1 cellular context compared by ENCODE assay signal in the genomic region with DNA sequence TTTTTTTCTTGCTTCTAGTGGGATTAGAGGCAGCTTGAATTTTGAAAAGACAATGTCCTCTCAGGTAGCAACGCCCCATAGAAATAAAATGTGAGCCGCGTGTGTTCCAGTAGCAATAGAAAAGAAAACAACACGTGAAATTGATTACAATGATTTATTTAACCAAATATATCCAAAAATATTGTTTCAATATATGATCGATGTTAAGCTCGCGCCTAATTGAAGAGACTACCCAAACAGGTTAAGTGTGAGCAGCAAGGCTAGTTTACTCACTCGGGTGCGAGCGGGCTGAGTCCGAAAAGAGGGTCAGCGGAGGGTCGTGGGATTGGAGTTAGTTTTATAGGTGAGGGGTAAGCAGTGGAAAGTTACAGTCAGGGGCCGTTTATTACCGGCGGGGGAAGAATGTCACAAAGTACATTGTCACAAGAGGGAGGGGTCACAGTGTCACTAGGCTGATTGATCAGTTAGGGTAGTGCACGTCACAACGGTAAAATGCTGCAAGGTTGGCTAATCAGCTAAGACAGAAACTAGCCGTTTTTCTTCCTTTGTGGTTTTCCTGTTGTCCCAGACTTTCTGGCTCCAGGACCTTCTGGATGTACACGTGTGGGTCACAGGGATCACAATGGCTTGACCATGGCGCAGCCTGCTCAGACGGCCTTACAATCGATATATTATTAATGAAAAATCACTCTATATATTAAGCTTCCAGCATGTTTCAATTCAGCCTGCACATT.
TF ChIP-seq lines count a peak whose summit lies in the region.

No MANE protein-coding gene starts in this region.

TF ChIP-seq in HepG2, 621 proteins besides CTCF, POLR2A, EP300 and RAD21 (continued from another document and continues in another):
- TF ChIP-seq, protein P1, sequence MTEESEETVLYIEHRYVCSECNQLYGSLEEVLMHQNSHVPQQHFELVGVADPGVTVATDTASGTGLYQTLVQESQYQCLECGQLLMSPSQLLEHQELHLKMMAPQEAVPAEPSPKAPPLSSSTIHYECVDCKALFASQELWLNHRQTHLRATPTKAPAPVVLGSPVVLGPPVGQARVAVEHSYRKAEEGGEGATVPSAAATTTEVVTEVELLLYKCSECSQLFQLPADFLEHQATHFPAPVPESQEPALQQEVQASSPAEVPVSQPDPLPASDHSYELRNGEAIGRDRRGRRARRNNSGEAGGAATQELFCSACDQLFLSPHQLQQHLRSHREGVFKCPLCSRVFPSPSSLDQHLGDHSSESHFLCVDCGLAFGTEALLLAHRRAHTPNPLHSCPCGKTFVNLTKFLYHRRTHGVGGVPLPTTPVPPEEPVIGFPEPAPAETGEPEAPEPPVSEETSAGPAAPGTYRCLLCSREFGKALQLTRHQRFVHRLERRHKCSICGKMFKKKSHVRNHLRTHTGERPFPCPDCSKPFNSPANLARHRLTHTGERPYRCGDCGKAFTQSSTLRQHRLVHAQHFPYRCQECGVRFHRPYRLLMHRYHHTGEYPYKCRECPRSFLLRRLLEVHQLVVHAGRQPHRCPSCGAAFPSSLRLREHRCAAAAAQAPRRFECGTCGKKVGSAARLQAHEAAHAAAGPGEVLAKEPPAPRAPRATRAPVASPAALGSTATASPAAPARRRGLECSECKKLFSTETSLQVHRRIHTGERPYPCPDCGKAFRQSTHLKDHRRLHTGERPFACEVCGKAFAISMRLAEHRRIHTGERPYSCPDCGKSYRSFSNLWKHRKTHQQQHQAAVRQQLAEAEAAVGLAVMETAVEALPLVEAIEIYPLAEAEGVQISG (CRISPR knock-in tag; IDR thresholded peaks at IDR 0.05): no peak
- TF ChIP-seq TBP (CRISPR knock-in tag; IDR thresholded peaks at IDR 0.05) (no peak), TARDBP (CRISPR knock-in tag; IDR thresholded peaks at IDR 0.05) (0 out of 2 replicates have a peak, but pooled peaks have one; percentile 33), NR3C1 (CRISPR knock-in tag; IDR thresholded peaks at IDR 0.05) (no peak), RCOR2 (CRISPR knock-in tag; IDR thresholded peaks at IDR 0.05) (no peak), TBX3 (IDR thresholded peaks at IDR 0.05; ENCODE audit: borderline replicate concordance) (0 out of 2 replicates have a peak, but pooled peaks have one; percentile 12), ZNF569 (CRISPR knock-in tag; IDR thresholded peaks at IDR 0.05; ENCODE audit: borderline replicate concordance) (no peak), ATAD3A (CRISPR knock-in tag; IDR thresholded peaks at IDR 0.05) (no peak), AHR (CRISPR knock-in tag; IDR thresholded peaks at IDR 0.05) (no peak), ZNF143 (CRISPR knock-in tag; IDR thresholded peaks at IDR 0.05) (no peak), SNAPC2 (CRISPR knock-in tag; IDR thresholded peaks at IDR 0.05) (no peak), MIER2 (CRISPR knock-in tag; IDR thresholded peaks at IDR 0.05) (no peak), ZNF552 (CRISPR knock-in tag; IDR thresholded peaks at IDR 0.05; ENCODE audit: borderline replicate concordance) (no peak), U2AF1 (optimal IDR thresholded peaks at IDR 0.05; ENCODE audit: low read depth, low read length) (no peak), ONECUT2 (CRISPR knock-in tag; IDR thresholded peaks at IDR 0.05) (peak; percentile 86), MED8 (CRISPR knock-in tag; IDR thresholded peaks at IDR 0.05; ENCODE audit: insufficient replicate concordance) (no peak), ATF1 (CRISPR knock-in tag; IDR thresholded peaks at IDR 0.05) (peak; percentile 69), ATM (IDR thresholded peaks at IDR 0.05; ENCODE audit: borderline replicate concordance) (no peak), IKZF4 (CRISPR knock-in tag; IDR thresholded peaks at IDR 0.05; ENCODE audit: borderline replicate concordance, low read depth, not compliant biosample characterization) (no peak), ZNF788 (CRISPR knock-in tag; IDR thresholded peaks at IDR 0.05; ENCODE audit: borderline replicate concordance) (peak; percentile 57; the same call in 1 of the 2 replicates), ZKSCAN8 (CRISPR knock-in tag; IDR thresholded peaks at IDR 0.05; ENCODE audit: borderline replicate concordance) (no peak), ZNF703 (CRISPR knock-in tag; IDR thresholded peaks at IDR 0.05; ENCODE audit: borderline replicate concordance) (no peak)
- TF ChIP-seq, protein P2, sequence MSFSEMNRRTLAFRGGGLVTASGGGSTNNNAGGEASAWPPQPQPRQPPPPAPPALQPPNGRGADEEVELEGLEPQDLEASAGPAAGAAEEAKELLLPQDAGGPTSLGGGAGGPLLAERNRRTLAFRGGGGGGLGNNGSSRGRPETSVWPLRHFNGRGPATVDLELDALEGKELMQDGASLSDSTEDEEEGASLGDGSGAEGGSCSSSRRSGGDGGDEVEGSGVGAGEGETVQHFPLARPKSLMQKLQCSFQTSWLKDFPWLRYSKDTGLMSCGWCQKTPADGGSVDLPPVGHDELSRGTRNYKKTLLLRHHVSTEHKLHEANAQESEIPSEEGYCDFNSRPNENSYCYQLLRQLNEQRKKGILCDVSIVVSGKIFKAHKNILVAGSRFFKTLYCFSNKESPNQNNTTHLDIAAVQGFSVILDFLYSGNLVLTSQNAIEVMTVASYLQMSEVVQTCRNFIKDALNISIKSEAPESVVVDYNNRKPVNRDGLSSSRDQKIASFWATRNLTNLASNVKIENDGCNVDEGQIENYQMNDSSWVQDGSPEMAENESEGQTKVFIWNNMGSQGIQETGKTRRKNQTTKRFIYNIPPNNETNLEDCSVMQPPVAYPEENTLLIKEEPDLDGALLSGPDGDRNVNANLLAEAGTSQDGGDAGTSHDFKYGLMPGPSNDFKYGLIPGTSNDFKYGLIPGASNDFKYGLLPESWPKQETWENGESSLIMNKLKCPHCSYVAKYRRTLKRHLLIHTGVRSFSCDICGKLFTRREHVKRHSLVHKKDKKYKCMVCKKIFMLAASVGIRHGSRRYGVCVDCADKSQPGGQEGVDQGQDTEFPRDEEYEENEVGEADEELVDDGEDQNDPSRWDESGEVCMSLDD (CRISPR knock-in tag; IDR thresholded peaks at IDR 0.05; ENCODE audit: borderline replicate concordance): no peak
- TF ChIP-seq, protein P3, sequence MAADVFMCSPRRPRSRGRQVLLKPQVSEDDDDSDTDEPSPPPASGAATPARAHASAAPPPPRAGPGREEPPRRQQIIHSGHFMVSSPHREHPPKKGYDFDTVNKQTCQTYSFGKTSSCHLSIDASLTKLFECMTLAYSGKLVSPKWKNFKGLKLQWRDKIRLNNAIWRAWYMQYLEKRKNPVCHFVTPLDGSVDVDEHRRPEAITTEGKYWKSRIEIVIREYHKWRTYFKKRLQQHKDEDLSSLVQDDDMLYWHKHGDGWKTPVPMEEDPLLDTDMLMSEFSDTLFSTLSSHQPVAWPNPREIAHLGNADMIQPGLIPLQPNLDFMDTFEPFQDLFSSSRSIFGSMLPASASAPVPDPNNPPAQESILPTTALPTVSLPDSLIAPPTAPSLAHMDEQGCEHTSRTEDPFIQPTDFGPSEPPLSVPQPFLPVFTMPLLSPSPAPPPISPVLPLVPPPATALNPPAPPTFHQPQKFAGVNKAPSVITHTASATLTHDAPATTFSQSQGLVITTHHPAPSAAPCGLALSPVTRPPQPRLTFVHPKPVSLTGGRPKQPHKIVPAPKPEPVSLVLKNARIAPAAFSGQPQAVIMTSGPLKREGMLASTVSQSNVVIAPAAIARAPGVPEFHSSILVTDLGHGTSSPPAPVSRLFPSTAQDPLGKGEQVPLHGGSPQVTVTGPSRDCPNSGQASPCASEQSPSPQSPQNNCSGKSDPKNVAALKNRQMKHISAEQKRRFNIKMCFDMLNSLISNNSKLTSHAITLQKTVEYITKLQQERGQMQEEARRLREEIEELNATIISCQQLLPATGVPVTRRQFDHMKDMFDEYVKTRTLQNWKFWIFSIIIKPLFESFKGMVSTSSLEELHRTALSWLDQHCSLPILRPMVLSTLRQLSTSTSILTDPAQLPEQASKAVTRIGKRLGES (CRISPR knock-in tag; IDR thresholded peaks at IDR 0.05; ENCODE audit: borderline replicate concordance): peak; percentile 52; the same call in 1 of the 2 replicates
- TF ChIP-seq, protein P4, sequence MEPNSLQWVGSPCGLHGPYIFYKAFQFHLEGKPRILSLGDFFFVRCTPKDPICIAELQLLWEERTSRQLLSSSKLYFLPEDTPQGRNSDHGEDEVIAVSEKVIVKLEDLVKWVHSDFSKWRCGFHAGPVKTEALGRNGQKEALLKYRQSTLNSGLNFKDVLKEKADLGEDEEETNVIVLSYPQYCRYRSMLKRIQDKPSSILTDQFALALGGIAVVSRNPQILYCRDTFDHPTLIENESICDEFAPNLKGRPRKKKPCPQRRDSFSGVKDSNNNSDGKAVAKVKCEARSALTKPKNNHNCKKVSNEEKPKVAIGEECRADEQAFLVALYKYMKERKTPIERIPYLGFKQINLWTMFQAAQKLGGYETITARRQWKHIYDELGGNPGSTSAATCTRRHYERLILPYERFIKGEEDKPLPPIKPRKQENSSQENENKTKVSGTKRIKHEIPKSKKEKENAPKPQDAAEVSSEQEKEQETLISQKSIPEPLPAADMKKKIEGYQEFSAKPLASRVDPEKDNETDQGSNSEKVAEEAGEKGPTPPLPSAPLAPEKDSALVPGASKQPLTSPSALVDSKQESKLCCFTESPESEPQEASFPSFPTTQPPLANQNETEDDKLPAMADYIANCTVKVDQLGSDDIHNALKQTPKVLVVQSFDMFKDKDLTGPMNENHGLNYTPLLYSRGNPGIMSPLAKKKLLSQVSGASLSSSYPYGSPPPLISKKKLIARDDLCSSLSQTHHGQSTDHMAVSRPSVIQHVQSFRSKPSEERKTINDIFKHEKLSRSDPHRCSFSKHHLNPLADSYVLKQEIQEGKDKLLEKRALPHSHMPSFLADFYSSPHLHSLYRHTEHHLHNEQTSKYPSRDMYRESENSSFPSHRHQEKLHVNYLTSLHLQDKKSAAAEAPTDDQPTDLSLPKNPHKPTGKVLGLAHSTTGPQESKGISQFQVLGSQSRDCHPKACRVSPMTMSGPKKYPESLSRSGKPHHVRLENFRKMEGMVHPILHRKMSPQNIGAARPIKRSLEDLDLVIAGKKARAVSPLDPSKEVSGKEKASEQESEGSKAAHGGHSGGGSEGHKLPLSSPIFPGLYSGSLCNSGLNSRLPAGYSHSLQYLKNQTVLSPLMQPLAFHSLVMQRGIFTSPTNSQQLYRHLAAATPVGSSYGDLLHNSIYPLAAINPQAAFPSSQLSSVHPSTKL (CRISPR knock-in tag; IDR thresholded peaks at IDR 0.05): peak; percentile 61
- TF ChIP-seq, protein P5, sequence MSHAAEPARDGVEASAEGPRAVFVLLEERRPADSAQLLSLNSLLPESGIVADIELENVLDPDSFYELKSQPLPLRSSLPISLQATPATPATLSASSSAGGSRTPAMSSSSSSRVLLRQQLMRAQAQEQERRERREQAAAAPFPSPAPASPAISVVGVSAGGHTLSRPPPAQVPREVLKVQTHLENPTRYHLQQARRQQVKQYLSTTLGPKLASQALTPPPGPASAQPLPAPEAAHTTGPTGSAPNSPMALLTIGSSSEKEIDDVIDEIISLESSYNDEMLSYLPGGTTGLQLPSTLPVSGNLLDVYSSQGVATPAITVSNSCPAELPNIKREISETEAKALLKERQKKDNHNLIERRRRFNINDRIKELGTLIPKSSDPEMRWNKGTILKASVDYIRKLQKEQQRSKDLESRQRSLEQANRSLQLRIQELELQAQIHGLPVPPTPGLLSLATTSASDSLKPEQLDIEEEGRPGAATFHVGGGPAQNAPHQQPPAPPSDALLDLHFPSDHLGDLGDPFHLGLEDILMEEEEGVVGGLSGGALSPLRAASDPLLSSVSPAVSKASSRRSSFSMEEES (CRISPR knock-in tag; IDR thresholded peaks at IDR 0.05): peak; percentile 41; the same call in 1 of the 2 replicates
- TF ChIP-seq, protein P6, sequence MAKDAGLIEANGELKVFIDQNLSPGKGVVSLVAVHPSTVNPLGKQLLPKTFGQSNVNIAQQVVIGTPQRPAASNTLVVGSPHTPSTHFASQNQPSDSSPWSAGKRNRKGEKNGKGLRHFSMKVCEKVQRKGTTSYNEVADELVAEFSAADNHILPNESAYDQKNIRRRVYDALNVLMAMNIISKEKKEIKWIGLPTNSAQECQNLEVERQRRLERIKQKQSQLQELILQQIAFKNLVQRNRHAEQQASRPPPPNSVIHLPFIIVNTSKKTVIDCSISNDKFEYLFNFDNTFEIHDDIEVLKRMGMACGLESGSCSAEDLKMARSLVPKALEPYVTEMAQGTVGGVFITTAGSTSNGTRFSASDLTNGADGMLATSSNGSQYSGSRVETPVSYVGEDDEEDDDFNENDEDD (CRISPR knock-in tag; IDR thresholded peaks at IDR 0.05; ENCODE audit: borderline replicate concordance): no peak
- TF ChIP-seq, protein P7, sequence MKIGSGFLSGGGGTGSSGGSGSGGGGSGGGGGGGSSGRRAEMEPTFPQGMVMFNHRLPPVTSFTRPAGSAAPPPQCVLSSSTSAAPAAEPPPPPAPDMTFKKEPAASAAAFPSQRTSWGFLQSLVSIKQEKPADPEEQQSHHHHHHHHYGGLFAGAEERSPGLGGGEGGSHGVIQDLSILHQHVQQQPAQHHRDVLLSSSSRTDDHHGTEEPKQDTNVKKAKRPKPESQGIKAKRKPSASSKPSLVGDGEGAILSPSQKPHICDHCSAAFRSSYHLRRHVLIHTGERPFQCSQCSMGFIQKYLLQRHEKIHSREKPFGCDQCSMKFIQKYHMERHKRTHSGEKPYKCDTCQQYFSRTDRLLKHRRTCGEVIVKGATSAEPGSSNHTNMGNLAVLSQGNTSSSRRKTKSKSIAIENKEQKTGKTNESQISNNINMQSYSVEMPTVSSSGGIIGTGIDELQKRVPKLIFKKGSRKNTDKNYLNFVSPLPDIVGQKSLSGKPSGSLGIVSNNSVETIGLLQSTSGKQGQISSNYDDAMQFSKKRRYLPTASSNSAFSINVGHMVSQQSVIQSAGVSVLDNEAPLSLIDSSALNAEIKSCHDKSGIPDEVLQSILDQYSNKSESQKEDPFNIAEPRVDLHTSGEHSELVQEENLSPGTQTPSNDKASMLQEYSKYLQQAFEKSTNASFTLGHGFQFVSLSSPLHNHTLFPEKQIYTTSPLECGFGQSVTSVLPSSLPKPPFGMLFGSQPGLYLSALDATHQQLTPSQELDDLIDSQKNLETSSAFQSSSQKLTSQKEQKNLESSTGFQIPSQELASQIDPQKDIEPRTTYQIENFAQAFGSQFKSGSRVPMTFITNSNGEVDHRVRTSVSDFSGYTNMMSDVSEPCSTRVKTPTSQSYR (CRISPR knock-in tag; IDR thresholded peaks at IDR 0.05; ENCODE audit: borderline replicate concordance): no peak
